19 cellular contexts compared by ENCODE assay signal in the genomic region with DNA sequence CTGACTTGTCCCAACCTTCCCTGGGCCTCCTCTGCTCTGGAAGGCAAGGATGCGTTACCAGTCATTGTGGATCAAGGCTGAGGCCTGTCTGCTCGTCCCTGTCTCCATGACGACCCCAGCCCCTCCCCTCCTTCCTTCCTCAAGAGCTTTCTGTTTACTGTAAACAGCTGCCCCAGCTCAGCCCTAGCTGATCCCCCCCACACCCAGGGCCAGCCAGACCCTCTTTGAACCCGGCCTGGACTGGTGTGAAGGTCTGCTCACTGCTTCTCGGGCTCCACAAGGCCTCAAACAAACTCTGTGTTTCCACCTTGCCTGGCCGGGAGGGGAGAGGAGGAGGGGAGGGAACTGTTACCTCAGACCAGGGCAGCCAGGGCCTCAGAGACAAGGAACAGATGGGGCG. TPM values are rescaled to one million over a fixed set of nuclear protein-coding genes. Genes with fewer than 3 reads are reported as not detected.
DNase-seq lines count a peak whose midpoint lies in the region; ATAC-seq and TF ChIP-seq lines count a peak whose summit lies in the region.
"Had no signal": no experiment of that assay in that cellular context is flagged by ENCODE, and none has a peak within 500 bp of the region (broad histone marks: within the 10 kb centered on the region; RNA-seq: fewer than 3 reads in every experiment).

No MANE protein-coding gene starts in this region.

- 7 to 39% methylated on average over 3 to 5 of the region's 7 CpGs for WGBS in mesodermal cell (ENCODE audit: insufficient coverage in 2 of 2), 2 experiments

- H3K36me3 Mint-ChIP-seq in WTC11: no peaks in the 10 kb centered on the region
- H3K36me3 Mint-ChIP-seq: CD14-positive monocyte, T-cell had no signal

- H3K9me3 ChIP-seq in mesodermal cell (ENCODE audit: control insufficient read depth, low read length): no peaks in the 10 kb centered on the region

- CTCF ChIA-PET in WTC11 (lab: Charles Lee): interaction anchor here (0.6 to 7.8 kb wide), 7 partner anchors 8 to 38 kb away, joined by 3 to 101 read pairs (median 6); a partner anchor contains a TSS

- H3K4me1 Mint-ChIP-seq in WTC11: peaks cover 26% of the 10 kb centered on the region

- H3K27ac Mint-ChIP-seq in WTC11: peak overlapping the region; percentile 40; the same call in 1 of the 2 replicates
- H3K27ac Mint-ChIP-seq: activated T-cell treated with anti-CD3 and anti-CD28 coated beads, Interleukin-2, amount 50 U/mL, for 72 hours; dendritic cell treated with granulocyte-macrophage colony-stimulating factor and Interleukin-4, amounts not matched to agents 40 ng/mL and 50 ng/mL, for 4 days had no signal

- DNase-seq in COR-L47 (lab: John Stamatoyannopoulos, UW) (peak; percentile 77), HL-60 (ENCODE audit: low read depth in 1 of 2, low spot score in 1 of 2) (no peak), WTC11 (ENCODE audit: low spot score) (peak; percentile 60), left lobe of liver (ENCODE audit: low spot score) (no peak), amygdala (lab: John Stamatoyannopoulos, UW) (no peak)
- DNase-seq: activated CD4-positive, alpha-beta T cell treated with anti-CD3 and anti-CD28 coated beads for 4 hours; activated T-cell treated with anti-CD3 and anti-CD28 coated beads, Interleukin-2, amount 50 U/mL, for 72 hours; anterior cingulate cortex; NCI-H1105; occipital lobe; PC-3; T-cell had no signal

- no peak overlapping the region for H3K4me3 ChIP-seq in HL-60 (replicated peaks; ENCODE audit: insufficient read depth, low read length)
- no peak overlapping the region for H3K4me3 ChIP-seq in mesodermal cell (ENCODE audit: extremely low read depth, insufficient read depth, low read length, poor library complexity, severe bottlenecking)
- H3K4me3 ChIP-seq: skin epidermis had no signal

- H3K27me3 ChIP-seq in HL-60 (ENCODE audit: insufficient read depth, poor library complexity, severe bottlenecking): no peaks in the 10 kb centered on the region

- H3K4me3 Mint-ChIP-seq in WTC11: no peak overlapping the region
- H3K4me3 Mint-ChIP-seq: activated T-cell treated with anti-CD3 and anti-CD28 coated beads, Interleukin-2, amount 50 U/mL, for 72 hours; CD14-positive monocyte; dendritic cell treated with granulocyte-macrophage colony-stimulating factor and Interleukin-4, amounts not matched to agents 40 ng/mL and 50 ng/mL, for 4 days; T-cell had no signal

- ATAC-seq in WTC11 (peak; percentile 37), HG02759 (IDR thresholded peaks at IDR 0.05; ENCODE audit: unreplicated experiment) (no peak), left lobe of liver (no peak), GM19324 (IDR thresholded peaks at IDR 0.05; ENCODE audit: low FRiP score, unreplicated experiment) (no peak)
- ATAC-seq: activated T-cell treated with anti-CD3 and anti-CD28 coated beads, Interleukin-2, amount 50 U/mL, for 72 hours; PC-3; T-cell had no signal

- no peaks in the 10 kb centered on the region for H3K27me3 Mint-ChIP-seq in WTC11 (ENCODE audit: low read depth)
- H3K27me3 Mint-ChIP-seq: dendritic cell treated with granulocyte-macrophage colony-stimulating factor and Interleukin-4, amounts not matched to agents 40 ng/mL and 50 ng/mL, for 4 days; T-cell had no signal

- TF ChIP-seq CTCF in HL-60 (IDR thresholded peaks at IDR 0.05; ENCODE audit: insufficient read depth, low read length): no peak
- TF ChIP-seq CTCF in WTC11 (IDR thresholded peaks at IDR 0.05): no peak

- peaks cover 44% of the 10 kb centered on the region for H3K4me1 ChIP-seq in mesodermal cell (ENCODE audit: control insufficient read depth, insufficient read depth, low read length, poor library complexity, severe bottlenecking)

- H3K36me3 ChIP-seq in mesodermal cell (ENCODE audit: control insufficient read depth, insufficient read depth, low read length): peaks cover 3% of the 10 kb centered on the region

- POLR2A ChIA-PET in WTC11 (lab: Charles Lee): interaction anchor here (0.5 to 0.6 kb wide), 2 partner anchors 244 to 381 kb away, joined by 3 read pairs; no protein-coding TSS in a partner anchor

- H3K27ac ChIP-seq in HL-60 (replicated peaks) (peak overlapping the region; percentile 35), mesodermal cell (ENCODE audit: low read depth, low read length, severe bottlenecking) (peak overlapping the region; percentile 77)

- no peaks in the 10 kb centered on the region for H3K9me3 Mint-ChIP-seq in WTC11
- H3K9me3 Mint-ChIP-seq: activated T-cell treated with anti-CD3 and anti-CD28 coated beads, Interleukin-2, amount 50 U/mL, for 72 hours; dendritic cell treated with granulocyte-macrophage colony-stimulating factor and Interleukin-4, amounts not matched to agents 40 ng/mL and 50 ng/mL, for 4 days; T-cell had no signal

TF ChIP-seq in WTC11, 78 proteins besides CTCF, POLR2A, EP300 and RAD21 (continues in another document):
- TF ChIP-seq, protein P1, sequence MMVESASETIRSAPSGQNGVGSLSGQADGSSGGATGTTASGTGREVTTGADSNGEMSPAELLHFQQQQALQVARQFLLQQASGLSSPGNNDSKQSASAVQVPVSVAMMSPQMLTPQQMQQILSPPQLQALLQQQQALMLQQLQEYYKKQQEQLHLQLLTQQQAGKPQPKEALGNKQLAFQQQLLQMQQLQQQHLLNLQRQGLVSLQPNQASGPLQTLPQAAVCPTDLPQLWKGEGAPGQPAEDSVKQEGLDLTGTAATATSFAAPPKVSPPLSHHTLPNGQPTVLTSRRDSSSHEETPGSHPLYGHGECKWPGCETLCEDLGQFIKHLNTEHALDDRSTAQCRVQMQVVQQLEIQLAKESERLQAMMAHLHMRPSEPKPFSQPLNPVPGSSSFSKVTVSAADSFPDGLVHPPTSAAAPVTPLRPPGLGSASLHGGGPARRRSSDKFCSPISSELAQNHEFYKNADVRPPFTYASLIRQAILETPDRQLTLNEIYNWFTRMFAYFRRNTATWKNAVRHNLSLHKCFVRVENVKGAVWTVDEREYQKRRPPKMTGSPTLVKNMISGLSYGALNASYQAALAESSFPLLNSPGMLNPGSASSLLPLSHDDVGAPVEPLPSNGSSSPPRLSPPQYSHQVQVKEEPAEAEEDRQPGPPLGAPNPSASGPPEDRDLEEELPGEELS (CRISPR knock-in tag; IDR thresholded peaks at IDR 0.05): peak; percentile 73; the same call in 1 of the 2 replicates
- TF ChIP-seq ZNF121 (CRISPR knock-in tag; IDR thresholded peaks at IDR 0.05) (peak; percentile 69; the same call in 1 of the 2 replicates), ZNF219 (CRISPR knock-in tag; IDR thresholded peaks at IDR 0.05; ENCODE audit: borderline replicate concordance) (no peak), FOXK1 (CRISPR knock-in tag; IDR thresholded peaks at IDR 0.05) (0 out of 2 replicates have a peak, but pooled peaks have one; percentile 39), NFYB (CRISPR knock-in tag; conservative IDR thresholded peaks at IDR 0.05; ENCODE audit: low read depth) (no peak), KAT7 (CRISPR knock-in tag; IDR thresholded peaks at IDR 0.05; ENCODE audit: borderline replicate concordance) (no peak)
- TF ChIP-seq, protein P2, sequence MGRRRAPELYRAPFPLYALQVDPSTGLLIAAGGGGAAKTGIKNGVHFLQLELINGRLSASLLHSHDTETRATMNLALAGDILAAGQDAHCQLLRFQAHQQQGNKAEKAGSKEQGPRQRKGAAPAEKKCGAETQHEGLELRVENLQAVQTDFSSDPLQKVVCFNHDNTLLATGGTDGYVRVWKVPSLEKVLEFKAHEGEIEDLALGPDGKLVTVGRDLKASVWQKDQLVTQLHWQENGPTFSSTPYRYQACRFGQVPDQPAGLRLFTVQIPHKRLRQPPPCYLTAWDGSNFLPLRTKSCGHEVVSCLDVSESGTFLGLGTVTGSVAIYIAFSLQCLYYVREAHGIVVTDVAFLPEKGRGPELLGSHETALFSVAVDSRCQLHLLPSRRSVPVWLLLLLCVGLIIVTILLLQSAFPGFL (CRISPR knock-in tag; IDR thresholded peaks at IDR 0.05; ENCODE audit: borderline replicate concordance): no peak
- TF ChIP-seq, protein P3, sequence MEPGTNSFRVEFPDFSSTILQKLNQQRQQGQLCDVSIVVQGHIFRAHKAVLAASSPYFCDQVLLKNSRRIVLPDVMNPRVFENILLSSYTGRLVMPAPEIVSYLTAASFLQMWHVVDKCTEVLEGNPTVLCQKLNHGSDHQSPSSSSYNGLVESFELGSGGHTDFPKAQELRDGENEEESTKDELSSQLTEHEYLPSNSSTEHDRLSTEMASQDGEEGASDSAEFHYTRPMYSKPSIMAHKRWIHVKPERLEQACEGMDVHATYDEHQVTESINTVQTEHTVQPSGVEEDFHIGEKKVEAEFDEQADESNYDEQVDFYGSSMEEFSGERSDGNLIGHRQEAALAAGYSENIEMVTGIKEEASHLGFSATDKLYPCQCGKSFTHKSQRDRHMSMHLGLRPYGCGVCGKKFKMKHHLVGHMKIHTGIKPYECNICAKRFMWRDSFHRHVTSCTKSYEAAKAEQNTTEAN (CRISPR knock-in tag; IDR thresholded peaks at IDR 0.05): no peak
- TF ChIP-seq, protein P4, sequence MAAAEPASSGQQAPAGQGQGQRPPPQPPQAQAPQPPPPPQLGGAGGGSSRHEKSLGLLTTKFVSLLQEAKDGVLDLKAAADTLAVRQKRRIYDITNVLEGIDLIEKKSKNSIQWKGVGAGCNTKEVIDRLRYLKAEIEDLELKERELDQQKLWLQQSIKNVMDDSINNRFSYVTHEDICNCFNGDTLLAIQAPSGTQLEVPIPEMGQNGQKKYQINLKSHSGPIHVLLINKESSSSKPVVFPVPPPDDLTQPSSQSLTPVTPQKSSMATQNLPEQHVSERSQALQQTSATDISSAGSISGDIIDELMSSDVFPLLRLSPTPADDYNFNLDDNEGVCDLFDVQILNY (CRISPR knock-in tag; IDR thresholded peaks at IDR 0.05): no peak

RNA-seq across cellular contexts. Expression of a gene that starts 16.9 kb away (rescaled TPM):
- total RNA-seq in WTC11 (2021): 22.0 to 27.3 TPM (median 24.1 TPM) in 3 replicates
- polyA plus RNA-seq in mesodermal cell (2013, experiment 1 of 2): 15.4 TPM
- polyA plus RNA-seq in mesodermal cell (2013, experiment 2 of 2): 14.4 TPM
- total RNA-seq in left lobe of liver: 10.3 TPM

RNA-seq across cellular contexts. Expression of a gene that starts 18.0 kb away (rescaled TPM):
- total RNA-seq in WTC11 (2021): 0.94 to 1.6 TPM (median 1.1 TPM) in 3 replicates
- polyA plus RNA-seq in mesodermal cell (2013, experiment 1 of 2): 51.5 TPM
- polyA plus RNA-seq in mesodermal cell (2013, experiment 2 of 2): 31.4 TPM
- total RNA-seq in left lobe of liver: 3.7 TPM
- polyA plus RNA-seq: CD14-positive monocyte had no signal

RNA-seq across cellular contexts. Expression of a gene that starts 37.1 kb away (rescaled TPM):
- total RNA-seq in WTC11 (2021) (5.0 to 5.4 TPM (median 5.1 TPM) in 3 replicates), left lobe of liver (not detected)
- not detected for polyA plus RNA-seq in mesodermal cell (2013, experiment 1 of 2)
- not detected for polyA plus RNA-seq in mesodermal cell (2013, experiment 2 of 2)
- total RNA-seq: lung microvascular endothelial cell, T-cell had no signal
- polyA plus RNA-seq: CD14-positive monocyte had no signal

RNA-seq across cellular contexts. Expression of a gene that starts 42.1 kb away (rescaled TPM):
- 17.2 to 31.0 TPM (median 17.7 TPM) in 3 replicates for total RNA-seq in WTC11 (2021)
- polyA plus RNA-seq in mesodermal cell (2013, experiment 1 of 2): 18.9 TPM
- polyA plus RNA-seq in mesodermal cell (2013, experiment 2 of 2): 18.7 TPM
- 1.1 TPM for total RNA-seq in left lobe of liver
- polyA plus RNA-seq: CD14-positive monocyte had no signal

Comparison
In these comparisons a context has a peak if more than half of its experiments do, and no peak if none do; other contexts are left out.
1. DNase-seq: peak in COR-L47 (single experiment) and WTC11 (single experiment); none in HL-60 (0 of 2), left lobe of liver (single experiment) and amygdala (0 of 56).